ENCODE assay signal across 17 cellular contexts in the genomic region with DNA sequence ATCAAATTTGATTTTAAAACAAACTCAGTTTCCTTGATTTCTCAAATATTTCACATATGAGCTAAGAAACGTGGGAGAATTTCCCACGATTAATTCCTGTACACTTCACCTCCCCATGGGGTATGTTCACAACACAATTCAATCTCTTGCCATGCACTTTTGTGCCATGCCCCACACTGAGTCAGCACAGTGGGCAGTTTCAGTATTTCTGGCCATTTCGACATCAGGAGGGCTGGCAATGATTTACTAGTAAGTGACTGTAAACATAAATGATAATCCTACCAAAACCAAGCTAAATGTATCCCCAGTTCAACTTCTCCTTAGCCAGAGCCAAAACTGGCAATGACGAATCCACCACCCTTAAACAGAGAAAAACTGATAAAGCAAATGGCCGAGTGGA.
DNase-seq lines count a peak whose midpoint lies in the region; ATAC-seq and TF ChIP-seq lines count a peak whose summit lies in the region.
"Had no signal": no experiment of that assay in that cellular context is flagged by ENCODE, and none has a peak within 500 bp of the region (broad histone marks: within the 10 kb centered on the region; RNA-seq: fewer than 3 reads in every experiment).

No MANE protein-coding gene starts in this region.

- H3K27me3 ChIP-seq in endocrine pancreas (ENCODE audit: control insufficient read depth, insufficient read depth, low read length) (no peaks in the 10 kb centered on the region), upper lobe of right lung (no peaks in the 10 kb centered on the region), BE2C (peaks cover 11% of the 10 kb centered on the region)
- H3K27me3 ChIP-seq: upper lobe of left lung had no signal

- H3K9me3 ChIP-seq in endocrine pancreas (ENCODE audit: control insufficient read depth, low read length) (no peaks in the 10 kb centered on the region), upper lobe of right lung (no peaks in the 10 kb centered on the region), BE2C (no peaks in the 10 kb centered on the region)
- H3K9me3 ChIP-seq: upper lobe of left lung had no signal

- H3K36me3 ChIP-seq in endocrine pancreas (ENCODE audit: control insufficient read depth, insufficient read depth, low read length): no peaks in the 10 kb centered on the region
- H3K36me3 ChIP-seq in upper lobe of right lung: no peaks in the 10 kb centered on the region
- H3K36me3 ChIP-seq in BE2C: no peaks in the 10 kb centered on the region
- H3K36me3 ChIP-seq: upper lobe of left lung had no signal

- DNase-seq in upper lobe of right lung (no peak), GM20000 (ENCODE audit: low spot score) (no peak), BE2C (no peak)
- DNase-seq: activated CD4-positive, alpha-beta T cell treated with anti-CD3 and anti-CD28 coated beads, Interleukin-2, amount 10 ng/mL, durations not matched to agents 7 days and 5 days; activated effector memory CD4-positive, alpha-beta T cell treated with Interleukin-2 at 50 U/mL for 16 hours; hippocampal formation; KBM-7; naive B cell; NCI-H2029; NCI-H510A; upper lobe of left lung had no signal

- H3K9ac ChIP-seq in endocrine pancreas (ENCODE audit: control insufficient read depth, insufficient read depth, low read length): no peak overlapping the region
- H3K9ac ChIP-seq: parathyroid adenoma had no signal

- intact Hi-C loops in upper lobe of right lung (cut with DNase I): no loop called here

- no peak for TF ChIP-seq CTCF in upper lobe of right lung (IDR thresholded peaks at IDR 0.05)
- TF ChIP-seq CTCF in GM20000 (IDR thresholded peaks at IDR 0.05; ENCODE audit: extremely low read depth, missing control alignments): no peak
- no peak for TF ChIP-seq CTCF in BE2C (IDR thresholded peaks at IDR 0.05; ENCODE audit: low read depth, low read length)

- ATAC-seq in GM18517 (IDR thresholded peaks at IDR 0.05; ENCODE audit: unreplicated experiment) (peak; percentile 67), HG03378 (IDR thresholded peaks at IDR 0.05; ENCODE audit: unreplicated experiment) (peak; percentile 52), upper lobe of right lung (peak; percentile 47), GM21381 (IDR thresholded peaks at IDR 0.05; ENCODE audit: unreplicated experiment) (no peak)

- H3K4me3 ChIP-seq in endocrine pancreas (ENCODE audit: control insufficient read depth, insufficient read depth, low read length) (peak overlapping the region; percentile 18), upper lobe of right lung (no peak overlapping the region), BE2C (ENCODE audit: low read depth, low read length) (no peak overlapping the region)
- H3K4me3 ChIP-seq: upper lobe of left lung had no signal

- no peak overlapping the region for H3K27ac ChIP-seq in upper lobe of right lung
- H3K27ac ChIP-seq: C4-2B, parathyroid adenoma, upper lobe of left lung had no signal

- peaks cover 12% of the 10 kb centered on the region for H3K4me1 ChIP-seq in endocrine pancreas (ENCODE audit: control insufficient read depth, insufficient read depth, low read length)
- H3K4me1 ChIP-seq in upper lobe of right lung: no peaks in the 10 kb centered on the region
- no peaks in the 10 kb centered on the region for H3K4me1 ChIP-seq in BE2C
- H3K4me1 ChIP-seq: parathyroid adenoma, upper lobe of left lung had no signal
